ENCODE assay signal across 1 cellular context in genomic region chr12:113232787-113233585, GRCh38.
TF ChIP-seq lines count a peak whose summit lies in the region.

No MANE protein-coding gene starts in this region.

TF ChIP-seq in HEK293, 187 proteins besides CTCF, POLR2A, EP300 and RAD21 (continued from another document and continues in another):
- TF ChIP-seq, protein P1, sequence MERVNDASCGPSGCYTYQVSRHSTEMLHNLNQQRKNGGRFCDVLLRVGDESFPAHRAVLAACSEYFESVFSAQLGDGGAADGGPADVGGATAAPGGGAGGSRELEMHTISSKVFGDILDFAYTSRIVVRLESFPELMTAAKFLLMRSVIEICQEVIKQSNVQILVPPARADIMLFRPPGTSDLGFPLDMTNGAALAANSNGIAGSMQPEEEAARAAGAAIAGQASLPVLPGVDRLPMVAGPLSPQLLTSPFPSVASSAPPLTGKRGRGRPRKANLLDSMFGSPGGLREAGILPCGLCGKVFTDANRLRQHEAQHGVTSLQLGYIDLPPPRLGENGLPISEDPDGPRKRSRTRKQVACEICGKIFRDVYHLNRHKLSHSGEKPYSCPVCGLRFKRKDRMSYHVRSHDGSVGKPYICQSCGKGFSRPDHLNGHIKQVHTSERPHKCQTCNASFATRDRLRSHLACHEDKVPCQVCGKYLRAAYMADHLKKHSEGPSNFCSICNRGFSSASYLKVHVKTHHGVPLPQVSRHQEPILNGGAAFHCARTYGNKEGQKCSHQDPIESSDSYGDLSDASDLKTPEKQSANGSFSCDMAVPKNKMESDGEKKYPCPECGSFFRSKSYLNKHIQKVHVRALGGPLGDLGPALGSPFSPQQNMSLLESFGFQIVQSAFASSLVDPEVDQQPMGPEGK (tag by site-specific recombination; IDR thresholded peaks at IDR 0.05): peak; percentile 97
- TF ChIP-seq GLIS1 (tag by site-specific recombination; IDR thresholded peaks at IDR 0.05) (peak; percentile 100), ZNF600 (tag by site-specific recombination; IDR thresholded peaks at IDR 0.05) (peak; percentile 96), ZNF624 (tag by site-specific recombination; IDR thresholded peaks at IDR 0.05) (no peak), ZNF37A (tag by site-specific recombination; IDR thresholded peaks at IDR 0.05) (no peak), ZNF571 (tag by site-specific recombination; IDR thresholded peaks at IDR 0.05) (no peak), ZNF114 (tag by site-specific recombination; IDR thresholded peaks at IDR 0.05) (no peak), ZFP41 (tag by site-specific recombination; IDR thresholded peaks at IDR 0.05; ENCODE audit: borderline replicate concordance) (no peak), HOXD13 (CRISPR knock-in tag; IDR thresholded peaks at IDR 0.05; ENCODE audit: borderline replicate concordance) (no peak), ZNF174 (tag by site-specific recombination; IDR thresholded peaks at IDR 0.05) (no peak), ZSCAN4 (tag by site-specific recombination; IDR thresholded peaks at IDR 0.05) (no peak), KLF7 (tag by site-specific recombination; IDR thresholded peaks at IDR 0.05; ENCODE audit: borderline replicate concordance) (no peak), ZNF501 (tag by site-specific recombination; IDR thresholded peaks at IDR 0.05) (peak; percentile 85), FEZF1 (tag by site-specific recombination; IDR thresholded peaks at IDR 0.05) (peak; percentile 34; the same call in 1 of the 2 replicates), ZIC2 (tag by site-specific recombination; IDR thresholded peaks at IDR 0.05) (peak; percentile 100), EGR2 (tag by site-specific recombination; IDR thresholded peaks at IDR 0.05; ENCODE audit: low read depth) (0 out of 2 replicates have a peak, but pooled peaks have one; percentile 10), GLI2 (tag by site-specific recombination; IDR thresholded peaks at IDR 0.05; ENCODE audit: borderline replicate concordance, low read depth) (no peak), ZNF639 (tag by site-specific recombination; IDR thresholded peaks at IDR 0.05) (peak; percentile 74; the same call in 1 of the 2 replicates), ZNF548 (tag by site-specific recombination; IDR thresholded peaks at IDR 0.05) (no peak), RBAK (tag by site-specific recombination; IDR thresholded peaks at IDR 0.05) (no peak), ZNF146 (tag by site-specific recombination; IDR thresholded peaks at IDR 0.05) (no peak), BCL11B (tag by site-specific recombination; IDR thresholded peaks at IDR 0.05; ENCODE audit: low read depth) (no peak), REPIN1 (tag by site-specific recombination; IDR thresholded peaks at IDR 0.05; ENCODE audit: low read depth) (no peak), ZBTB7A (tag by site-specific recombination; IDR thresholded peaks at IDR 0.05; ENCODE audit: low read depth) (no peak), ZNF561 (tag by site-specific recombination; IDR thresholded peaks at IDR 0.05; ENCODE audit: borderline replicate concordance) (no peak), ZNF488 (tag by site-specific recombination; IDR thresholded peaks at IDR 0.05) (no peak), ZFHX2 (tag by site-specific recombination; conservative IDR thresholded peaks at IDR 0.05) (peak; percentile 45), HOXA7 (CRISPR knock-in tag; IDR thresholded peaks at IDR 0.05; ENCODE audit: borderline replicate concordance) (no peak), ZNF791 (tag by site-specific recombination; IDR thresholded peaks at IDR 0.05) (no peak), ZNF341 (tag by site-specific recombination; IDR thresholded peaks at IDR 0.05; ENCODE audit: low read depth) (0 out of 2 replicates have a peak, but pooled peaks have one; percentile 41), ZNF362 (tag by site-specific recombination; IDR thresholded peaks at IDR 0.05) (no peak), ZNF10 (tag by site-specific recombination; IDR thresholded peaks at IDR 0.05) (no peak), ZNF157 (tag by site-specific recombination; IDR thresholded peaks at IDR 0.05) (no peak), ZNF391 (tag by site-specific recombination; IDR thresholded peaks at IDR 0.05; ENCODE audit: borderline replicate concordance, low read depth) (no peak), ZNF529 (tag by site-specific recombination; IDR thresholded peaks at IDR 0.05; ENCODE audit: insufficient replicate concordance) (no peak), SALL2 (tag by site-specific recombination; IDR thresholded peaks at IDR 0.05; ENCODE audit: borderline replicate concordance) (no peak), ZNF585B (tag by site-specific recombination; IDR thresholded peaks at IDR 0.05) (no peak), ZNF701 (tag by site-specific recombination; IDR thresholded peaks at IDR 0.05) (no peak), ZNF76 (tag by site-specific recombination; IDR thresholded peaks at IDR 0.05; ENCODE audit: borderline replicate concordance, low read depth) (peak; percentile 30; the same call in 1 of the 2 replicates), ZNF530 (tag by site-specific recombination; IDR thresholded peaks at IDR 0.05; ENCODE audit: low read depth) (no peak), ZNF155 (tag by site-specific recombination; IDR thresholded peaks at IDR 0.05) (no peak)
- TF ChIP-seq, protein P2, sequence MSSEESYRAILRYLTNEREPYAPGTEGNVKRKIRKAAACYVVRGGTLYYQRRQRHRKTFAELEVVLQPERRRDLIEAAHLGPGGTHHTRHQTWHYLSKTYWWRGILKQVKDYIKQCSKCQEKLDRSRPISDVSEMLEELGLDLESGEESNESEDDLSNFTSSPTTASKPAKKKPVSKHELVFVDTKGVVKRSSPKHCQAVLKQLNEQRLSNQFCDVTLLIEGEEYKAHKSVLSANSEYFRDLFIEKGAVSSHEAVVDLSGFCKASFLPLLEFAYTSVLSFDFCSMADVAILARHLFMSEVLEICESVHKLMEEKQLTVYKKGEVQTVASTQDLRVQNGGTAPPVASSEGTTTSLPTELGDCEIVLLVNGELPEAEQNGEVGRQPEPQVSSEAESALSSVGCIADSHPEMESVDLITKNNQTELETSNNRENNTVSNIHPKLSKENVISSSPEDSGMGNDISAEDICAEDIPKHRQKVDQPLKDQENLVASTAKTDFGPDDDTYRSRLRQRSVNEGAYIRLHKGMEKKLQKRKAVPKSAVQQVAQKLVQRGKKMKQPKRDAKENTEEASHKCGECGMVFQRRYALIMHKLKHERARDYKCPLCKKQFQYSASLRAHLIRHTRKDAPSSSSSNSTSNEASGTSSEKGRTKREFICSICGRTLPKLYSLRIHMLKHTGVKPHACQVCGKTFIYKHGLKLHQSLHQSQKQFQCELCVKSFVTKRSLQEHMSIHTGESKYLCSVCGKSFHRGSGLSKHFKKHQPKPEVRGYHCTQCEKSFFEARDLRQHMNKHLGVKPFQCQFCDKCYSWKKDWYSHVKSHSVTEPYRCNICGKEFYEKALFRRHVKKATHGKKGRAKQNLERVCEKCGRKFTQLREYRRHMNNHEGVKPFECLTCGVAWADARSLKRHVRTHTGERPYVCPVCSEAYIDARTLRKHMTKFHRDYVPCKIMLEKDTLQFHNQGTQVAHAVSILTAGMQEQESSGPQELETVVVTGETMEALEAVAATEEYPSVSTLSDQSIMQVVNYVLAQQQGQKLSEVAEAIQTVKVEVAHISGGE (tag by site-specific recombination; conservative IDR thresholded peaks at IDR 0.05; ENCODE audit: low read depth): no peak
- TF ChIP-seq, protein P3, sequence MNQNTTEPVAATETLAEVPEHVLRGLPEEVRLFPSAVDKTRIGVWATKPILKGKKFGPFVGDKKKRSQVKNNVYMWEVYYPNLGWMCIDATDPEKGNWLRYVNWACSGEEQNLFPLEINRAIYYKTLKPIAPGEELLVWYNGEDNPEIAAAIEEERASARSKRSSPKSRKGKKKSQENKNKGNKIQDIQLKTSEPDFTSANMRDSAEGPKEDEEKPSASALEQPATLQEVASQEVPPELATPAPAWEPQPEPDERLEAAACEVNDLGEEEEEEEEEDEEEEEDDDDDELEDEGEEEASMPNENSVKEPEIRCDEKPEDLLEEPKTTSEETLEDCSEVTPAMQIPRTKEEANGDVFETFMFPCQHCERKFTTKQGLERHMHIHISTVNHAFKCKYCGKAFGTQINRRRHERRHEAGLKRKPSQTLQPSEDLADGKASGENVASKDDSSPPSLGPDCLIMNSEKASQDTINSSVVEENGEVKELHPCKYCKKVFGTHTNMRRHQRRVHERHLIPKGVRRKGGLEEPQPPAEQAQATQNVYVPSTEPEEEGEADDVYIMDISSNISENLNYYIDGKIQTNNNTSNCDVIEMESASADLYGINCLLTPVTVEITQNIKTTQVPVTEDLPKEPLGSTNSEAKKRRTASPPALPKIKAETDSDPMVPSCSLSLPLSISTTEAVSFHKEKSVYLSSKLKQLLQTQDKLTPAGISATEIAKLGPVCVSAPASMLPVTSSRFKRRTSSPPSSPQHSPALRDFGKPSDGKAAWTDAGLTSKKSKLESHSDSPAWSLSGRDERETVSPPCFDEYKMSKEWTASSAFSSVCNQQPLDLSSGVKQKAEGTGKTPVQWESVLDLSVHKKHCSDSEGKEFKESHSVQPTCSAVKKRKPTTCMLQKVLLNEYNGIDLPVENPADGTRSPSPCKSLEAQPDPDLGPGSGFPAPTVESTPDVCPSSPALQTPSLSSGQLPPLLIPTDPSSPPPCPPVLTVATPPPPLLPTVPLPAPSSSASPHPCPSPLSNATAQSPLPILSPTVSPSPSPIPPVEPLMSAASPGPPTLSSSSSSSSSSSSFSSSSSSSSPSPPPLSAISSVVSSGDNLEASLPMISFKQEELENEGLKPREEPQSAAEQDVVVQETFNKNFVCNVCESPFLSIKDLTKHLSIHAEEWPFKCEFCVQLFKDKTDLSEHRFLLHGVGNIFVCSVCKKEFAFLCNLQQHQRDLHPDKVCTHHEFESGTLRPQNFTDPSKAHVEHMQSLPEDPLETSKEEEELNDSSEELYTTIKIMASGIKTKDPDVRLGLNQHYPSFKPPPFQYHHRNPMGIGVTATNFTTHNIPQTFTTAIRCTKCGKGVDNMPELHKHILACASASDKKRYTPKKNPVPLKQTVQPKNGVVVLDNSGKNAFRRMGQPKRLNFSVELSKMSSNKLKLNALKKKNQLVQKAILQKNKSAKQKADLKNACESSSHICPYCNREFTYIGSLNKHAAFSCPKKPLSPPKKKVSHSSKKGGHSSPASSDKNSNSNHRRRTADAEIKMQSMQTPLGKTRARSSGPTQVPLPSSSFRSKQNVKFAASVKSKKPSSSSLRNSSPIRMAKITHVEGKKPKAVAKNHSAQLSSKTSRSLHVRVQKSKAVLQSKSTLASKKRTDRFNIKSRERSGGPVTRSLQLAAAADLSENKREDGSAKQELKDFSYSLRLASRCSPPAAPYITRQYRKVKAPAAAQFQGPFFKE (tag by site-specific recombination; IDR thresholded peaks at IDR 0.05; ENCODE audit: borderline replicate concordance): no peak
- TF ChIP-seq, protein P4, sequence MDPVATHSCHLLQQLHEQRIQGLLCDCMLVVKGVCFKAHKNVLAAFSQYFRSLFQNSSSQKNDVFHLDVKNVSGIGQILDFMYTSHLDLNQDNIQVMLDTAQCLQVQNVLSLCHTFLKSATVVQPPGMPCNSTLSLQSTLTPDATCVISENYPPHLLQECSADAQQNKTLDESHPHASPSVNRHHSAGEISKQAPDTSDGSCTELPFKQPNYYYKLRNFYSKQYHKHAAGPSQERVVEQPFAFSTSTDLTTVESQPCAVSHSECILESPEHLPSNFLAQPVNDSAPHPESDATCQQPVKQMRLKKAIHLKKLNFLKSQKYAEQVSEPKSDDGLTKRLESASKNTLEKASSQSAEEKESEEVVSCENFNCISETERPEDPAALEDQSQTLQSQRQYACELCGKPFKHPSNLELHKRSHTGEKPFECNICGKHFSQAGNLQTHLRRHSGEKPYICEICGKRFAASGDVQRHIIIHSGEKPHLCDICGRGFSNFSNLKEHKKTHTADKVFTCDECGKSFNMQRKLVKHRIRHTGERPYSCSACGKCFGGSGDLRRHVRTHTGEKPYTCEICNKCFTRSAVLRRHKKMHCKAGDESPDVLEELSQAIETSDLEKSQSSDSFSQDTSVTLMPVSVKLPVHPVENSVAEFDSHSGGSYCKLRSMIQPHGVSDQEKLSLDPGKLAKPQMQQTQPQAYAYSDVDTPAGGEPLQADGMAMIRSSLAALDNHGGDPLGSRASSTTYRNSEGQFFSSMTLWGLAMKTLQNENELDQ (tag by site-specific recombination; IDR thresholded peaks at IDR 0.05; ENCODE audit: low read depth): no peak
- TF ChIP-seq, protein P5, sequence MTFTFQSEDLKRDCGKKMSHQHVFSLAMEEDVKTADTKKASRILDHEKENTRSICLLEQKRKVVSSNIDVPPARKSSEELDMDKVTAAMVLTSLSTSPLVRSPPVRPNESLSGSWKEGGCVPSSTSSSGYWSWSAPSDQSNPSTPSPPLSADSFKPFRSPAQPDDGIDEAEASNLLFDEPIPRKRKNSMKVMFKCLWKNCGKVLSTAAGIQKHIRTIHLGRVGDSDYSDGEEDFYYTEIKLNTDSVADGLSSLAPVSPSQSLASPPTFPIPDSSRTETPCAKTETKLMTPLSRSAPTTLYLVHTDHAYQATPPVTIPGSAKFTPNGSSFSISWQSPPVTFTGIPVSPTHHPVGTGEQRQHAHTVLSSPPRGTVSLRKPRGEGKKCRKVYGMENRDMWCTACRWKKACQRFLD (tag by site-specific recombination; IDR thresholded peaks at IDR 0.05): no peak
